ENCODE assay signal across 13 cellular contexts in the genomic region with DNA sequence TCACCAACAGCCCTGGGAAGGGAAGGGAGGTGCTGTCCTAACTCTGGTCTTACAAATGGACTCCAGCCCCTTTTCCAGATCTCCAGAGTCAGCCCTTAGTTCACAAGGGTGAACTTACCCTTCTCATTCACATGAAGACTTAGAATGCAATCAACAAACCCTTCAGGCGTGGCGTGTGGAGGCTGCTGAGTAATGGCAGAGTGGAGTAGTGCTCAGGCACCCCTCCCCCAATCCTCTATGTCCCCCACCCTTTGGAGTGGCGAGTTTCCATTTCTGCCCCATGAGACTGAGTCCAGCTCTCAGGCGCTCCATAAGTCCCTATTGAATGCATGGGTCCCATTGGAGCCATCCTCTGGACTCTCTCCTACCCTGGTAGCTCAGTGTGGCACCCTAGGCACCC. TPM values are rescaled to one million over a fixed set of nuclear protein-coding genes. Genes with fewer than 3 reads are reported as not detected.
DNase-seq lines count a peak whose midpoint lies in the region; ATAC-seq, FAIRE-seq and TF ChIP-seq lines count a peak whose summit lies in the region.
"Had no signal": no experiment of that assay in that cellular context is flagged by ENCODE, and none has a peak within 500 bp of the region (broad histone marks: within the 10 kb centered on the region; RNA-seq: fewer than 3 reads in every experiment).

No MANE protein-coding gene starts in this region.

- no peak overlapping the region for H3K9ac ChIP-seq in SK-N-SH
- H3K9ac ChIP-seq in K562 (ENCODE audit: insufficient read depth in 1 of 2, low read depth in 2 of 2, low read length in 2 of 2) = peak overlapping the region; percentile 14 to 85; a peak in 2 of 4 replicates

- in situ Hi-C loops in K562 (cut with MboI) = no loop called here

- H3K4me1 ChIP-seq in SK-N-SH (ENCODE audit: control insufficient read depth in 1 of 2, insufficient read depth in 2 of 2, low read depth in 1 of 2, low read length in 1 of 2) (peaks cover 37 to 66% of the 10 kb centered on the region in 2 experiments), K562 (replicated peaks in 1 of 2; ENCODE audit: control insufficient read depth in 2 of 2, insufficient read depth in 2 of 2, low read length in 2 of 2) (peaks cover 76 to 79% of the 10 kb centered on the region in 2 experiments), lower lobe of right lung (peaks cover 68% of the 10 kb centered on the region), upper lobe of left lung (peaks cover 43 to 78% (median 51%) of the 10 kb centered on the region in 4 donors)

- TF ChIP-seq EP300 in SK-N-SH (IDR thresholded peaks at IDR 0.05; ENCODE audit: borderline replicate concordance in 1 of 2, low read depth in 1 of 2, low read length in 1 of 2) (no peak), K562 (IDR thresholded peaks at IDR 0.05; ENCODE audit: low read length) (no peak), upper lobe of left lung (IDR thresholded peaks at IDR 0.05) (no peak)

- H3K27me3 ChIP-seq in SK-N-SH (ENCODE audit: insufficient read depth) (no peaks in the 10 kb centered on the region), K562 (ENCODE audit: control insufficient read depth in 2 of 2, insufficient read depth in 2 of 2, low read length in 2 of 2) (no peaks in the 10 kb centered on the region), lower lobe of right lung (ENCODE audit: low read depth) (no peaks in the 10 kb centered on the region), upper lobe of left lung (peaks cover 0 to 7% (median 0%) of the 10 kb centered on the region in 4 donors)

- intact Hi-C loops in K562 (cut with micrococcal nuclease) (loop anchor here (10.0 kb wide), 1 partner anchor 479 kb away; no protein-coding TSS in a partner anchor), lower lobe of right lung (cut with DNase I) (no loop called here)

- no peaks in the 10 kb centered on the region for H3K9me2 ChIP-seq in SK-N-SH

- H3K9me1 ChIP-seq in K562 (ENCODE audit: control insufficient read depth, insufficient read depth, low read length) = peaks cover 8% of the 10 kb centered on the region

- H3K27ac ChIP-seq in SK-N-SH (ENCODE audit: low read depth in 2 of 2, low read length in 1 of 2) = no peak overlapping the region
- peak overlapping the region; percentile 42; the same call in 1 of the 3 replicates for H3K27ac ChIP-seq in K562 (ENCODE audit: extremely low read depth, low read depth, low read length)
- H3K27ac ChIP-seq in lower lobe of right lung = no peak overlapping the region
- peak overlapping the region in 2 of 4 donors; percentile 84 to 90 for H3K27ac ChIP-seq in upper lobe of left lung

- ATAC-seq in SK-N-SH treated with all-trans-retinoic acid at 6 μM for 48 hours (no peak), K562 (no peak), lower lobe of right lung (no peak), upper lobe of left lung (ENCODE audit: low FRiP score in 2 of 2) (no peak), HG02970 (IDR thresholded peaks at IDR 0.05; ENCODE audit: low FRiP score, unreplicated experiment) (no peak)

- TF ChIP-seq POLR2A in K562 (conservative IDR thresholded peaks at IDR 0.05) = no peak
- TF ChIP-seq POLR2A in upper lobe of left lung (IDR thresholded peaks at IDR 0.05) = no peak

- DNase-seq in SK-N-SH = no peak
- peak in 2 of 4 experiments; percentile 26 to 49 for DNase-seq in K562 (ENCODE audit: extremely low read depth in 1 of 4, low spot score in 3 of 4)
- no peak for DNase-seq in lower lobe of right lung
- DNase-seq in upper lobe of left lung = no peak
- DNase-seq in AG08395 (ENCODE audit: low spot score) = no peak
- DNase-seq in midbrain (lab: John Stamatoyannopoulos, UW) = no peak
- DNase-seq: 8988T; activated naive CD4-positive, alpha-beta T cell treated with Interleukin-2 at 50 U/mL for 16 hours; NCI-H1694; NCI-H748 treated with DMSO at 0.1 percent for 48 hours; SHP77 treated with DMSO at 0.1 percent for 48 hours had no signal

- peaks cover 39% of the 10 kb centered on the region for H3F3A ChIP-seq in SK-N-SH (replicated peaks; ENCODE audit: insufficient read depth)

- WGBS in SK-N-SH (ENCODE audit: low lambda C conversion rate) = 90% methylated on average over 4 of the region's 4 CpGs
- WGBS in K562 (ENCODE audit: insufficient coverage, low coverage, missing lambda C conversion rate) = 37% methylated on average over 4 of the region's 4 CpGs
- WGBS in upper lobe of left lung, 2 donors = 85 to 96% methylated on average over 4 of the region's 4 CpGs

- H3K4me3 ChIP-seq in SK-N-SH (ENCODE audit: low read depth in 2 of 2, low read length in 1 of 2) (peak overlapping the region; percentile 76 to 80), K562 (0 out of 2 replicates have a peak overlapping the region, but pooled peaks have one; percentile 92), lower lobe of right lung (peak overlapping the region; percentile 62), upper lobe of left lung (peak overlapping the region in 3 of 4 donors; percentile 13 to 63 (median 46))

- no TSS peak for BruUV-seq in K562 (replicated peaks; lab: Mats Ljungman, UMichigan)

- TF ChIP-seq CTCF in SK-N-SH (IDR thresholded peaks at IDR 0.05) (no peak), K562 (IDR thresholded peaks at IDR 0.05 in 2 of 3, conservative IDR thresholded peaks at IDR 0.05 in 1 of 3; ENCODE audit: insufficient read depth in 2 of 3, low read depth in 1 of 3, low read length in 3 of 3) (no peak), lower lobe of right lung (IDR thresholded peaks at IDR 0.05) (no peak), upper lobe of left lung (IDR thresholded peaks at IDR 0.05) (no peak)

- POLR2A ChIA-PET in SK-N-SH (lab: Yijun Ruan, JAX) = no interaction called here
- POLR2A ChIA-PET in K562 (lab: Yijun Ruan, JAX) = interaction anchor here (0.6 to 6.3 kb wide), 19 partner anchors 8 to 274 kb away, joined by 3 to 78 read pairs (median 5); no protein-coding TSS in a partner anchor

- TF ChIP-seq RAD21 in SK-N-SH (IDR thresholded peaks at IDR 0.05; ENCODE audit: low read length) (no peak), K562 (CRISPR knock-in tag; conservative IDR thresholded peaks at IDR 0.05 in 1 of 2, IDR thresholded peaks at IDR 0.05 in 1 of 2) (no peak)

- H4K20me1 ChIP-seq in SK-N-SH (ENCODE audit: insufficient read depth) (peaks cover 26% of the 10 kb centered on the region), K562 (replicated peaks; ENCODE audit: control insufficient read depth, insufficient read depth, low read length) (no peaks in the 10 kb centered on the region; the same call in 1 of the 2 replicates)

- H3K9me3 ChIP-seq in SK-N-SH (no peaks in the 10 kb centered on the region), K562 (replicated peaks; ENCODE audit: control insufficient read depth, insufficient read depth, low read depth, low read length) (no peaks in the 10 kb centered on the region), lower lobe of right lung (no peaks in the 10 kb centered on the region), upper lobe of left lung (no peaks in the 10 kb centered on the region)

- CTCF ChIA-PET in SK-N-SH (lab: Yijun Ruan, JAX) (interaction anchor here (0.5 to 22.2 kb wide), 5 partner anchors 26 to 99 kb away, joined by 3 to 807 read pairs (median 3); no protein-coding TSS in a partner anchor), K562 (lab: Yijun Ruan, JAX; ENCODE audit: low intra/inter-chr PET ratio) (no interaction called here)

- FAIRE-seq in K562 (lab: Jason Lieb, UNC) = no peak

- peaks cover 54% of the 10 kb centered on the region for H3K79me2 ChIP-seq in SK-N-SH (ENCODE audit: insufficient read depth)
- peaks cover 50% of the 10 kb centered on the region for H3K79me2 ChIP-seq in K562 (ENCODE audit: control insufficient read depth, insufficient read depth, low read length)

- H2AFZ ChIP-seq in SK-N-SH (ENCODE audit: low read depth) (no peak overlapping the region), K562 (ENCODE audit: low read depth, low read length) (no peak overlapping the region)

- peak overlapping the region; percentile 97 for H3K4me2 ChIP-seq in SK-N-SH
- H3K4me2 ChIP-seq in K562 (ENCODE audit: insufficient read depth, low read length) = peak overlapping the region; percentile 98

- peaks cover 3 to 6% of the 10 kb centered on the region in 2 experiments for H3K36me3 ChIP-seq in SK-N-SH (replicated peaks in 1 of 2; ENCODE audit: control insufficient read depth in 1 of 2, insufficient read depth in 2 of 2, low read length in 1 of 2)
- peaks cover 55% of the 10 kb centered on the region for H3K36me3 ChIP-seq in K562 (ENCODE audit: control insufficient read depth, insufficient read depth, low read length)
- H3K36me3 ChIP-seq in lower lobe of right lung = peaks cover 11% of the 10 kb centered on the region
- H3K36me3 ChIP-seq in upper lobe of left lung = peaks cover 0 to 34% (median 2%) of the 10 kb centered on the region in 4 donors

RNA-seq across cellular contexts. Expression of a gene that starts 3.3 kb away (rescaled TPM):
- 3.7 and 6.2 TPM in 2 replicates for polyA plus RNA-seq in SK-N-SH (2012; rRNA removed)
- polyA plus RNA-seq in SK-N-SH (2012; cell fraction: cytosol; rRNA removed) = 2.2 and 3.9 TPM in 2 replicates
- 5.6 and 5.7 TPM in 2 replicates for polyA plus RNA-seq in SK-N-SH (2012; cell fraction: nucleus; rRNA removed)
- 4.4 and 12.8 TPM in 2 replicates for total RNA-seq in K562 (2011; cell fraction: chromatin; rRNA removed; ENCODE audit: low replicate concordance)
- total RNA-seq in K562 (2011; cell fraction: nucleolus; rRNA removed) = 12.4 and 15.3 TPM in 2 replicates
- 9.8 and 10.2 TPM in 2 replicates for total RNA-seq in K562 (2011; cell fraction: nucleoplasm; rRNA removed)
- 1.7 and 7.3 TPM in 2 replicates for total RNA-seq in K562 (2014; rRNA removed)
- total RNA-seq in K562 (2014; rRNA removed; fragmentation: Illumina TruSeq; extraction: Trizol) = 1.1 and 2.0 TPM in 2 replicates
- 2.4 TPM in 2 replicates for total RNA-seq in K562 (2015; rRNA removed; fragmentation: Illumina TruSeq; extraction: Trizol)
- total RNA-seq in K562 (2021) = 10.7 and 13.4 TPM in 2 replicates
- polyA plus RNA-seq in K562 (2011; rRNA removed) = 1.6 and 7.1 TPM in 2 replicates
- 2.3 and 3.2 TPM in 2 replicates for polyA plus RNA-seq in K562 (2011; cell fraction: cytosol; rRNA removed)
- polyA plus RNA-seq in K562 (2011; cell fraction: nucleus; rRNA removed) = 10.9 and 15.0 TPM in 2 replicates
- 9.7 and 21.7 TPM in 2 replicates for polyA plus RNA-seq in K562 (2012)
- polyA plus RNA-seq in K562 (2014; fragmentation: Illumina TruSeq; extraction: Trizol) = 11.6 and 12.3 TPM in 2 replicates
- under 1 TPM; 0.32 to 0.80 TPM for polyA plus RNA-seq in K562 (2014; fragmentation: Nextera tagmentation; extraction: Ambion mirVana)
- polyA plus RNA-seq in K562 (2014; rRNA removed) = 3.1 and 6.4 TPM in 2 replicates
- 1.2 and 1.4 TPM in 2 replicates for polyA minus RNA-seq in K562 (2011; rRNA and poly(A)+ RNA removed)
- polyA minus RNA-seq in K562 (2011; cell fraction: cytosol; rRNA and poly(A)+ RNA removed) = 3.7 and 4.9 TPM in 2 replicates
- polyA minus RNA-seq in K562 (2011; cell fraction: nucleus; rRNA and poly(A)+ RNA removed) = 6.7 and 14.1 TPM in 2 replicates
- total RNA-seq in lower lobe of right lung = 1.9 TPM
- 10 to 100 TPM in 1 of 6 donors, 1 to 10 TPM in 5; 3.9 to 11.0 (median 5.1) TPM for total RNA-seq in upper lobe of left lung

RNA-seq across cellular contexts. Expression of a gene that starts 49.9 kb away (rescaled TPM):
- 30.2 and 55.0 TPM in 2 replicates for polyA plus RNA-seq in SK-N-SH (2012; rRNA removed)
- 37.4 and 52.4 TPM in 2 replicates for polyA plus RNA-seq in SK-N-SH (2012; cell fraction: cytosol; rRNA removed)
- polyA plus RNA-seq in SK-N-SH (2012; cell fraction: nucleus; rRNA removed) = 53.4 and 58.8 TPM in 2 replicates
- 128 TPM in 2 replicates for total RNA-seq in K562 (2011; cell fraction: chromatin; rRNA removed; ENCODE audit: low replicate concordance)
- 83.2 and 92.9 TPM in 2 replicates for total RNA-seq in K562 (2011; cell fraction: nucleolus; rRNA removed)
- 138 and 187 TPM in 2 replicates for total RNA-seq in K562 (2011; cell fraction: nucleoplasm; rRNA removed)
- 53.5 and 82.2 TPM in 2 replicates for total RNA-seq in K562 (2014; rRNA removed)
- 62.6 and 66.5 TPM in 2 replicates for total RNA-seq in K562 (2014; rRNA removed; fragmentation: Illumina TruSeq; extraction: Trizol)
- total RNA-seq in K562 (2015; rRNA removed; fragmentation: Illumina TruSeq; extraction: Trizol) = 54.5 and 57.2 TPM in 2 replicates
- 89.1 and 90.3 TPM in 2 replicates for total RNA-seq in K562 (2021)
- 102 and 111 TPM in 2 replicates for polyA plus RNA-seq in K562 (2011; rRNA removed)
- 130 and 133 TPM in 2 replicates for polyA plus RNA-seq in K562 (2011; cell fraction: cytosol; rRNA removed)
- polyA plus RNA-seq in K562 (2011; cell fraction: nucleus; rRNA removed) = 116 and 131 TPM in 2 replicates
- 78.1 and 81.2 TPM in 2 replicates for polyA plus RNA-seq in K562 (2012)
- polyA plus RNA-seq in K562 (2014; fragmentation: Illumina TruSeq; extraction: Trizol) = 75.8 and 81.2 TPM in 2 replicates
- polyA plus RNA-seq in K562 (2014; fragmentation: Nextera tagmentation; extraction: Ambion mirVana) = 10 to 100 TPM; 38.6 to 64.5 TPM
- 55.9 and 76.9 TPM in 2 replicates for polyA plus RNA-seq in K562 (2014; rRNA removed)
- 63.1 and 64.7 TPM in 2 replicates for polyA minus RNA-seq in K562 (2011; rRNA and poly(A)+ RNA removed)
- 44.9 and 69.4 TPM in 2 replicates for polyA minus RNA-seq in K562 (2011; cell fraction: cytosol; rRNA and poly(A)+ RNA removed)
- polyA minus RNA-seq in K562 (2011; cell fraction: nucleus; rRNA and poly(A)+ RNA removed) = 42.4 and 53.6 TPM in 2 replicates
- total RNA-seq in lower lobe of right lung = 63.0 TPM
- total RNA-seq in upper lobe of left lung = 100 to 1,000 TPM in 4 of 6 donors, 10 to 100 TPM in 2; 72.4 to 248 (median 173) TPM
